Comparison of ENCODE assay signal across 8 cellular contexts in genomic region chr19:2239173-2239572, GRCh38. TPM values are rescaled to one million over a fixed set of nuclear protein-coding genes. Genes with fewer than 3 reads are reported as not detected.
DNase-seq lines count a peak whose midpoint lies in the region; ATAC-seq and TF ChIP-seq lines count a peak whose summit lies in the region.
"Had no signal": no experiment of that assay in that cellular context is flagged by ENCODE, and none has a peak within 500 bp of the region (broad histone marks: within the 10 kb centered on the region; RNA-seq: fewer than 3 reads in every experiment).

No MANE protein-coding gene starts in this region.

- TF ChIP-seq CTCF in LNCaP clone FGC (IDR thresholded peaks at IDR 0.05; ENCODE audit: control insufficient read depth, extremely low read depth, insufficient read depth) (no peak), fibroblast of lung (conservative IDR thresholded peaks at IDR 0.05 in 1 of 2, IDR thresholded peaks at IDR 0.05 in 1 of 2; ENCODE audit: low read depth in 1 of 2, low read length in 2 of 2) (no peak)

- H3K4me1 ChIP-seq in ACC112 (ENCODE audit: control insufficient read depth, insufficient read depth, low read length, unreplicated experiment) (peaks cover 24% of the 10 kb centered on the region), fibroblast of lung (ENCODE audit: control insufficient read depth, extremely low read depth, insufficient read depth, low read length) (peaks cover 11% of the 10 kb centered on the region)

- ATAC-seq in GM21528 (IDR thresholded peaks at IDR 0.05; ENCODE audit: low FRiP score, unreplicated experiment): no peak
- ATAC-seq in GM18498 (IDR thresholded peaks at IDR 0.05; ENCODE audit: unreplicated experiment): no peak

- H2AFZ ChIP-seq in ACC112 (ENCODE audit: low read length, unreplicated experiment) (no peak overlapping the region), fibroblast of lung (ENCODE audit: low read length) (no peak overlapping the region)

- H3K9me3 ChIP-seq in fibroblast of lung (ENCODE audit: control insufficient read depth, insufficient read depth, low read depth, low read length): no peaks in the 10 kb centered on the region

- H3K79me2 ChIP-seq in ACC112 (ENCODE audit: control insufficient read depth, insufficient read depth, low read length, unreplicated experiment) (peaks cover 92% of the 10 kb centered on the region), fibroblast of lung (ENCODE audit: control insufficient read depth, insufficient read depth, low read length) (peaks cover 89% of the 10 kb centered on the region)

- no peak overlapping the region for H3K9ac ChIP-seq in fibroblast of lung (ENCODE audit: insufficient read depth, low read length)

- no peaks in the 10 kb centered on the region for H3K27me3 ChIP-seq in ACC112 (ENCODE audit: insufficient read depth, low read length)
- H3K27me3 ChIP-seq in fibroblast of lung (ENCODE audit: control insufficient read depth, insufficient read depth, low read length): no peaks in the 10 kb centered on the region

- DNase-seq in LNCaP clone FGC (ENCODE audit: low read depth) (no peak), fibroblast of lung (ENCODE audit: low read depth in 2 of 2) (no peak), SHP77 treated with DMSO at 0.1 percent for 48 hours (lab: John Stamatoyannopoulos, UW) (no peak)
- DNase-seq: KG1, right cardiac atrium had no signal

- H3K36me3 ChIP-seq in ACC112 (ENCODE audit: insufficient read depth, low read length) (no peaks in the 10 kb centered on the region), fibroblast of lung (ENCODE audit: control insufficient read depth, insufficient read depth, low read length) (peaks cover 14% of the 10 kb centered on the region)

- H3K4me3 ChIP-seq in ACC112 (ENCODE audit: low read depth, low read length) (peak overlapping the region; percentile 94), LNCaP clone FGC (ENCODE audit: low read depth, low read length) (peak overlapping the region; percentile 90), fibroblast of lung (replicated peaks in 1 of 4; ENCODE audit: control extremely low read depth in 1 of 4, insufficient read depth in 1 of 4, low read depth in 3 of 4, low read length in 4 of 4) (peak overlapping the region; percentile 60 to 77 (median 68))

- H3K4me2 ChIP-seq in fibroblast of lung (ENCODE audit: extremely low read depth, insufficient read depth, low read length): peak overlapping the region; percentile 93

- peaks cover 4% of the 10 kb centered on the region for H4K20me1 ChIP-seq in fibroblast of lung (ENCODE audit: control insufficient read depth, extremely low read depth, insufficient read depth, low read length)

- peak overlapping the region; percentile 41; the same call in 1 of the 2 replicates for H3K27ac ChIP-seq in ACC112 (ENCODE audit: low read depth, low read length)
- H3K27ac ChIP-seq in fibroblast of lung (ENCODE audit: insufficient read depth, low read length): peak overlapping the region; percentile 48

RNA-seq across cellular contexts. Expression of gene SF3A2, which starts 2.5 kb away (rescaled TPM):
- total RNA-seq in fibroblast of lung: 23.1 and 31.5 TPM in 2 replicates
- 11.1 and 14.8 TPM in 2 replicates for polyA plus RNA-seq in fibroblast of lung
- 41.0 and 51.7 TPM in 2 replicates for polyA plus RNA-seq in fibroblast of lung (2012)
- polyA minus RNA-seq in fibroblast of lung (ENCODE audit: low replicate concordance): 10.5 and 12.8 TPM in 2 replicates

RNA-seq across cellular contexts. Expression of gene PLEKHJ1, which starts 3.0 kb away (rescaled TPM):
- total RNA-seq in fibroblast of lung: 46.0 and 61.3 TPM in 2 replicates
- 34.9 and 41.3 TPM in 2 replicates for polyA plus RNA-seq in fibroblast of lung
- 45.7 and 63.1 TPM in 2 replicates for polyA plus RNA-seq in fibroblast of lung (2012)
- polyA minus RNA-seq in fibroblast of lung (ENCODE audit: low replicate concordance): 54.4 and 130 TPM in 2 replicates

RNA-seq across cellular contexts. Expression of gene AMH, which starts 9.9 kb away (rescaled TPM):
- 0.26 and 0.33 TPM in 2 replicates for total RNA-seq in fibroblast of lung
- polyA plus RNA-seq in fibroblast of lung: 0.03 and 0.07 TPM in 2 replicates
- 0.28 and 0.51 TPM in 2 replicates for polyA plus RNA-seq in fibroblast of lung (2012)
- polyA minus RNA-seq in fibroblast of lung (ENCODE audit: low replicate concordance): not detected in 2 replicates

RNA-seq across cellular contexts. Expression of gene JSRP1, which starts 17.0 kb away (rescaled TPM):
- not detected in 2 replicates for total RNA-seq in fibroblast of lung
- polyA plus RNA-seq in fibroblast of lung: not detected in 2 replicates
- polyA plus RNA-seq in fibroblast of lung (2012): 0.64 and 0.88 TPM in 2 replicates
- not detected in 2 replicates for polyA minus RNA-seq in fibroblast of lung (ENCODE audit: low replicate concordance)
- total RNA-seq: right cardiac atrium had no signal

RNA-seq across cellular contexts. Expression of gene PEAK3, which starts 42.8 kb away (rescaled TPM):
- total RNA-seq in fibroblast of lung: not detected in 2 replicates
- not detected in 2 replicates for polyA plus RNA-seq in fibroblast of lung
- 0.06 and 0.08 TPM in 2 replicates for polyA plus RNA-seq in fibroblast of lung (2012)
- polyA minus RNA-seq in fibroblast of lung (ENCODE audit: low replicate concordance): not detected in 2 replicates
